ENCODE assay signal across 8 cellular contexts in the genomic region with DNA sequence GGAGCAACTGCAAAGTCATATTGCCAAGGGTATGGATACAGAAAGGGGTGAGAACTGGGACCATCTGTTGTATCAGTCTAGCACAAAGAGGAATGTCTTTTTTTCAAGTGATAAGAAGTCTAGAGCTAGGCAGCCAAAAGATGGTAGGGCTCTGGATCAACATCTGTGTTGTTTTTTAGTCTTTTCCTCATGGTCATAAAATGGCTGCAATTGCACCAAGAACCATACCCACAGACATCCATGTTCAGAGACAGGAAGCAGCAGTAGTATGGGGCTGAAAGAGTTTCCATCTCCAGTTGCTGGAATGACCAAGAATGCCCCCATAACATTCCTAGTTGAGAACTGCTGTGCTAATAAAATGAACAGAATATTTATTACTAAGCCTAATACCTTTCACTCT.
"Had no signal": no experiment of that assay in that cellular context is flagged by ENCODE, and none has a peak within 500 bp of the region (broad histone marks: within the 10 kb centered on the region; RNA-seq: fewer than 3 reads in every experiment).

No MANE protein-coding gene starts in this region.

- H3K4me3 ChIP-seq: GM12878 had no signal

- FAIRE-seq: G401.6, GM12878, GM12891, GM12892, GM18507, GM19239 had no signal

- DNase-seq: GDM1, GF-D8 had no signal

- ATAC-seq: GM12878 had no signal
